ENCODE assay signal across 15 cellular contexts in the genomic region with DNA sequence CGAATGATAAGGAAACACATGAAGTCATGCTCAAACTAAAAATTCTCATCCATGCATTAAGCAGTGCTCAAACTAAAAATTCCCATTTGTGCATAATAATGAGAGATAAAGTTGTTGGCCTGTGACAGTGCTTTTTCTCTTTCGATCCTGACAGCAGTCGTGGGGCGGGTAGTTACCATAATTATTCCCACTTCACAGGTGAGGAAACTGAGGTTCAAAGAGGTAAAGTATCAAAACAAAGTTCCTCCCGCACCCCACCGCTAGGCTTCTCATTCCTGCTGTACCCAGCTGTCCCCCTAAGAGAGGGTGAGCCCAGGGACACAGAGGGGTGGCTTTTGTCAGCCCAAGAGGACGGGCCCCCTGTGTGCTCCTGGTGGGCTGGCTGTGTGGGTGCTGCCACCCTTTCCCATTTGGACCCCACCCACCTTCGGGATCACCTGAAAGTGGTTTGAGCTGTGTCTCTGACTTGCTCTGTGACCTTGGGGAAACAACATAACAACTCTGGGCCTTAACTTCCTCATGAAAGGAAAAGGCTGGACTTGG.
DNase-seq lines count a peak whose midpoint lies in the region; ATAC-seq and TF ChIP-seq lines count a peak whose summit lies in the region.
"Had no signal": no experiment of that assay in that cellular context is flagged by ENCODE, and none has a peak within 500 bp of the region (broad histone marks: within the 10 kb centered on the region; RNA-seq: fewer than 3 reads in every experiment).

No MANE protein-coding gene starts in this region.

- peak; percentile 26 for DNase-seq in activated CD8-positive, alpha-beta memory T cell treated with anti-CD3 and anti-CD28 coated beads, Interleukin-2, amount 50 U/mL, for 48 hours
- no peak for DNase-seq in activated CD8-positive, alpha-beta memory T cell treated with anti-CD3 and anti-CD28 coated beads for 24 hours
- DNase-seq in central memory CD8-positive, alpha-beta T cell (ENCODE audit: low spot score in 2 of 2) = no peak
- DNase-seq in neural crest cell (ENCODE audit: low read depth, low spot score) (no peak), HT-29 (ENCODE audit: low spot score) (no peak)
- DNase-seq in stimulated activated naive B cell treated with anti-CD40 and anti-IgM and Interleukin-4, amounts not matched to agents 10 μg/mL and 1 μg/mL and 100 μg/mL, for 72 hours = no peak
- no peak for DNase-seq in activated CD4-positive, alpha-beta T cell treated with anti-CD3 and anti-CD28 coated beads for 48 hours
- DNase-seq: 8988T; AML-193; Caco-2; CD8-positive, alpha-beta memory T cell; DND-41; GDM1; HCEC 1CT; HFFc6 had no signal

- peak overlapping the region; percentile 41 for H3K27ac Mint-ChIP-seq in central memory CD8-positive, alpha-beta T cell (ENCODE audit: low read depth)
- peak overlapping the region; percentile 6 for H3K27ac Mint-ChIP-seq in neural crest cell (ENCODE audit: unreplicated experiment)
- H3K27ac Mint-ChIP-seq in stimulated activated naive B cell treated with anti-CD40 and anti-IgM and Interleukin-4, amounts not matched to agents 10 μg/mL and 1 μg/mL and 100 μg/mL, for 72 hours = peak overlapping the region; percentile 5
- H3K27ac Mint-ChIP-seq: HFFc6 had no signal

- H3K4me1 Mint-ChIP-seq in central memory CD8-positive, alpha-beta T cell = peaks cover 6% of the 10 kb centered on the region
- H3K4me1 Mint-ChIP-seq in neural crest cell = peaks cover 10% of the 10 kb centered on the region
- H3K4me1 Mint-ChIP-seq in stimulated activated naive B cell treated with anti-CD40 and anti-IgM and Interleukin-4, amounts not matched to agents 10 μg/mL and 1 μg/mL and 100 μg/mL, for 72 hours = peaks cover 15 to 29% of the 10 kb centered on the region in 2 donors

- peaks cover 26% of the 10 kb centered on the region for H3K36me3 Mint-ChIP-seq in central memory CD8-positive, alpha-beta T cell (ENCODE audit: insufficient read depth)
- H3K36me3 Mint-ChIP-seq in neural crest cell (ENCODE audit: low read depth) = peaks cover 31% of the 10 kb centered on the region
- peaks cover 79 to 85% of the 10 kb centered on the region in 2 donors for H3K36me3 Mint-ChIP-seq in stimulated activated naive B cell treated with anti-CD40 and anti-IgM and Interleukin-4, amounts not matched to agents 10 μg/mL and 1 μg/mL and 100 μg/mL, for 72 hours

- H3K9me3 Mint-ChIP-seq in central memory CD8-positive, alpha-beta T cell = no peaks in the 10 kb centered on the region
- H3K9me3 Mint-ChIP-seq in neural crest cell = no peaks in the 10 kb centered on the region
- H3K9me3 Mint-ChIP-seq in stimulated activated naive B cell treated with anti-CD40 and anti-IgM and Interleukin-4, amounts not matched to agents 10 μg/mL and 1 μg/mL and 100 μg/mL, for 72 hours = no peaks in the 10 kb centered on the region
- H3K9me3 Mint-ChIP-seq: CD8-positive, alpha-beta memory T cell; HFFc6 had no signal

- no peaks in the 10 kb centered on the region for H3K27me3 Mint-ChIP-seq in central memory CD8-positive, alpha-beta T cell
- H3K27me3 Mint-ChIP-seq in neural crest cell (ENCODE audit: low read depth) = no peaks in the 10 kb centered on the region
- H3K27me3 Mint-ChIP-seq in stimulated activated naive B cell treated with anti-CD40 and anti-IgM and Interleukin-4, amounts not matched to agents 10 μg/mL and 1 μg/mL and 100 μg/mL, for 72 hours = no peaks in the 10 kb centered on the region
- H3K27me3 Mint-ChIP-seq: CD8-positive, alpha-beta memory T cell had no signal

- no peak overlapping the region for H3K4me3 Mint-ChIP-seq in central memory CD8-positive, alpha-beta T cell
- H3K4me3 Mint-ChIP-seq in neural crest cell = no peak overlapping the region
- H3K4me3 Mint-ChIP-seq in stimulated activated naive B cell treated with anti-CD40 and anti-IgM and Interleukin-4, amounts not matched to agents 10 μg/mL and 1 μg/mL and 100 μg/mL, for 72 hours = no peak overlapping the region
- H3K4me3 Mint-ChIP-seq: CD8-positive, alpha-beta memory T cell; HFFc6 had no signal

- no peak for ATAC-seq in central memory CD8-positive, alpha-beta T cell (replicated peaks; ENCODE audit: extremely low read depth, poor library complexity, severe bottlenecking)
- no peak for ATAC-seq in stimulated activated naive B cell treated with anti-CD40 and anti-IgM and Interleukin-4, amounts not matched to agents 10 μg/mL and 1 μg/mL and 100 μg/mL, for 72 hours (replicated peaks)

- TF ChIP-seq CTCF in neural crest cell (conservative IDR thresholded peaks at IDR 0.05) = no peak
